In genomic region chr12:65769880-65770279, GRCh38 we compare ENCODE assay signal across 23 cellular contexts. TPM values are rescaled to one million over a fixed set of nuclear protein-coding genes. Genes with fewer than 3 reads are reported as not detected.
"Had no signal": no experiment of that assay in that cellular context is flagged by ENCODE, and none has a peak within 500 bp of the region (broad histone marks: within the 10 kb centered on the region; RNA-seq: fewer than 3 reads in every experiment).

No MANE protein-coding gene starts in this region.

- DNase-seq: colonic mucosa; cortex of kidney; dermis blood vessel endothelial cell; dorsolateral prefrontal cortex; effector CD4-positive, alpha-beta T cell; effector memory CD4-positive, alpha-beta T cell; esophagus squamous epithelium; foreskin fibroblast; foreskin melanocyte; gastrocnemius medialis; glutamatergic neuron; head of caudate nucleus; heart right ventricle; hippocampal formation; left cardiac atrium; left lung; left ventricle myocardium superior; lower lobe of right lung; mesenchymal stem cell; mucosa of descending colon; naive B cell had no signal

- ATAC-seq: gastrocnemius medialis, heart right ventricle, left cardiac atrium, left lung, left ventricle myocardium superior, lower lobe of right lung, mucosa of descending colon had no signal

- H3K4me3 ChIP-seq: colonic mucosa, dorsolateral prefrontal cortex, esophagus squamous epithelium, gastrocnemius medialis, heart right ventricle, left lung, lower lobe of right lung, mucosa of descending colon had no signal

- H3K36me3 ChIP-seq: colonic mucosa, esophagus squamous epithelium, gastrocnemius medialis, heart right ventricle, left lung, lower lobe of right lung had no signal

- H3K27ac ChIP-seq: colonic mucosa, dorsolateral prefrontal cortex, esophagus squamous epithelium, gastrocnemius medialis, heart right ventricle, left lung, lower lobe of right lung had no signal

- H3K27ac Mint-ChIP-seq: mesothelial cell of epicardium had no signal

- H3K4me1 Mint-ChIP-seq: naive B cell had no signal

- H3K36me3 Mint-ChIP-seq: mesothelial cell of epicardium, naive B cell had no signal

- H3K27me3 ChIP-seq: colonic mucosa had no signal

- H3K4me1 ChIP-seq: colonic mucosa, gastrocnemius medialis, left lung, lower lobe of right lung had no signal

- H3K4me3 Mint-ChIP-seq: mesothelial cell of epicardium, naive B cell had no signal

- H3K9me3 ChIP-seq: colonic mucosa, esophagus squamous epithelium, gastrocnemius medialis, heart right ventricle, left lung, lower lobe of right lung, mucosa of descending colon had no signal

RNA-seq across cellular contexts. Expression of gene HMGA2, which starts 54.4 kb away (rescaled TPM):
- total RNA-seq: left ventricle myocardium superior, lower lobe of right lung, mesenteric fat pad had no signal
